10 cellular contexts compared by ENCODE assay signal in genomic region chr16:67546091-67546501, GRCh38. TPM values are rescaled to one million over a fixed set of nuclear protein-coding genes. Genes with fewer than 3 reads are reported as not detected.
DNase-seq lines count a peak whose midpoint lies in the region; ATAC-seq and TF ChIP-seq lines count a peak whose summit lies in the region.
"Had no signal": no experiment of that assay in that cellular context is flagged by ENCODE, and none has a peak within 500 bp of the region (broad histone marks: within the 10 kb centered on the region; RNA-seq: fewer than 3 reads in every experiment).

No MANE protein-coding gene starts in this region.

- H3K27me3 ChIP-seq in osteoblast (ENCODE audit: insufficient read depth, low read length) = no peaks in the 10 kb centered on the region

- peak; percentile 71 for DNase-seq in coronary artery (ENCODE audit: low spot score)
- peak; percentile 65 for DNase-seq in osteoblast (ENCODE audit: insufficient read length, low spot score, missing footprints)
- no peak for DNase-seq in hypothalamus (lab: John Stamatoyannopoulos, UW)
- DNase-seq in globus pallidus (ENCODE audit: low spot score) = no peak
- no peak for DNase-seq in NCI-H2107 (lab: John Stamatoyannopoulos, UW)
- DNase-seq: hippocampal formation, mesendoderm had no signal

- no peak for ATAC-seq in HG02840 (IDR thresholded peaks at IDR 0.05; ENCODE audit: low FRiP score, unreplicated experiment)

- H3K36me3 ChIP-seq in KOPT-K1 (ENCODE audit: insufficient read depth, low read length) = peaks cover 42% of the 10 kb centered on the region
- peaks cover 67% of the 10 kb centered on the region for H3K36me3 ChIP-seq in osteoblast (ENCODE audit: insufficient read depth, low read length)

- H3K9me3 ChIP-seq in KOPT-K1 (ENCODE audit: insufficient read depth, low read length, poor library complexity, severe bottlenecking) (no peaks in the 10 kb centered on the region), osteoblast (ENCODE audit: low read depth, low read length) (no peaks in the 10 kb centered on the region)

- peaks cover 3% of the 10 kb centered on the region for H3K79me2 ChIP-seq in osteoblast (ENCODE audit: insufficient read depth, low read length)

- TF ChIP-seq CTCF in C4-2B (conservative IDR thresholded peaks at IDR 0.05) = no peak
- TF ChIP-seq CTCF in coronary artery (IDR thresholded peaks at IDR 0.05) = no peak
- no peak for TF ChIP-seq CTCF in osteoblast (IDR thresholded peaks at IDR 0.05; ENCODE audit: extremely low read depth, low read depth, low read length)

- H3K27ac ChIP-seq in C4-2B = peak overlapping the region; percentile 48
- peak overlapping the region; percentile 99 for H3K27ac ChIP-seq in KOPT-K1 (ENCODE audit: low read depth, low read length, poor library complexity, severe bottlenecking)
- peak overlapping the region in 1 of 2 donors; percentile 30 for H3K27ac ChIP-seq in coronary artery
- H3K27ac ChIP-seq in osteoblast (ENCODE audit: low read depth, low read length) = no peak overlapping the region

- no peak overlapping the region for H2AFZ ChIP-seq in osteoblast (ENCODE audit: low read length)

- H3K4me2 ChIP-seq in osteoblast (ENCODE audit: insufficient read depth, low read length) = no peak overlapping the region

- H3K4me1 ChIP-seq in osteoblast (ENCODE audit: insufficient read depth, low read length) = no peaks in the 10 kb centered on the region

- no peak overlapping the region for H3K4me3 ChIP-seq in coronary artery
- no peak overlapping the region for H3K4me3 ChIP-seq in osteoblast (ENCODE audit: insufficient read depth, low read length)

- peaks cover 46% of the 10 kb centered on the region for H4K20me1 ChIP-seq in osteoblast (ENCODE audit: insufficient read depth, low read length)

RNA-seq across cellular contexts. Expression of gene CTCF, which starts 16.2 kb away (rescaled TPM):
- 29.3 and 31.8 TPM in 2 replicates for total RNA-seq in osteoblast

RNA-seq across cellular contexts. Expression of gene RIPOR1, which starts 17.5 kb away (rescaled TPM):
- 36.6 and 38.0 TPM in 2 replicates for total RNA-seq in osteoblast

Comparison
In these comparisons a context has a peak if more than half of its experiments do, and no peak if none do; other contexts are left out.
1. DNase-seq: peak in coronary artery (single experiment) and osteoblast (single experiment); none in hypothalamus (0 of 51), globus pallidus (single experiment) and NCI-H2107 (single experiment).